ENCODE assay signal across 19 cellular contexts in the genomic region with DNA sequence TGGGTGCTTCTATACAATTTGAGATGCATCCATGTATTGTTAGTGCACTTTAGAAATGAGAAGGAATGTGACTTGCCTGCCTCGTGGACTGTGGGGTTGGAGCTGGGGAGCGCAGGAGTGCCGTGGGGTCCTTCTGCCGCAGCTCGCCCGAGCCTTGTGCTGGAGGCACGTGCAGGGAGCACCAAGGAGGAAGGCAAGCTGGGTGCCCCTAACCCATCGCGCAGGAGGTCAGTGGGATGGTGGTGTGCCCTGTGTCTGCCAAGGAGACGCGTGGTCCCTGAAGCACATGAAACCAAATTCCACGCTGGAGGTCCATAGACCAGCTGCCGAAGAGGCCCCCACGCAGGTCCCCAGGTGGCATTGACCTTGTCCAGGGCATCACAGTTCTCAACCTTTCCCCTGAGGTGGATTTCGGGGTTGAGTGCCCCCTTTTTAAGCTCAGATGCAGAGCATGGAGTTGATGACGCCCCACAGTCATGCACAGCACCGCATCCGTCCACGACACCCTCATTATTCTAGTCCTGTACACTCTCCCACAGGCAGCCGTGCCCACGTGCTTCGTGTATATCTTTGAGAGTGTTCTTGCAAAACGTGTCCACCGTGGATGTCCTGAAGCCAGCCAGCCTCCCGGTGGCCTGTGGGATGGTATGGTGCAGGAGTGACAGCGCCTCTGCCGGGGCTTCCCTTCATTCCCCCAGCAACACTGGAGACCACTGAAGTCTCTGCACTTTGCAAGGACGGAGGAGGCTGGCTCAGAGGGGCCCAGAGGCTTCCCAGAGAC. TPM values are rescaled to one million over a fixed set of nuclear protein-coding genes. Genes with fewer than 3 reads are reported as not detected.
DNase-seq lines count a peak whose midpoint lies in the region; ATAC-seq, FAIRE-seq and TF ChIP-seq lines count a peak whose summit lies in the region.
"Had no signal": no experiment of that assay in that cellular context is flagged by ENCODE, and none has a peak within 500 bp of the region (broad histone marks: within the 10 kb centered on the region; RNA-seq: fewer than 3 reads in every experiment).

No MANE protein-coding gene starts in this region.

- in situ Hi-C loops in K562 (cut with MboI): no loop called here

- TF ChIP-seq POLR2A in K562 (conservative IDR thresholded peaks at IDR 0.05) (no peak), testis (IDR thresholded peaks at IDR 0.05) (no peak)

- no peak for TF ChIP-seq RAD21 in K562 (CRISPR knock-in tag; conservative IDR thresholded peaks at IDR 0.05 in 1 of 2, IDR thresholded peaks at IDR 0.05 in 1 of 2)

- peak; percentile 49 for ATAC-seq in K562
- no peak for ATAC-seq in CD4-positive, alpha-beta T cell (ENCODE audit: poor library complexity)
- ATAC-seq: HCT116 had no signal

- intact Hi-C loops in K562 (cut with micrococcal nuclease) (no loop called here), testis (cut with DNase I; ENCODE audit: low total_unique reads) (no loop called here)
- intact Hi-C loops in CD4-positive, alpha-beta T cell (cut with DNase I, micrococcal nuclease): no loop called here

- no peaks in the 10 kb centered on the region for H3K4me1 Mint-ChIP-seq in CD4-positive, alpha-beta T cell (ENCODE audit: low read depth)
- peaks cover 3% of the 10 kb centered on the region for H3K4me1 Mint-ChIP-seq in activated T-cell treated with anti-CD3 and anti-CD28 coated beads, Interleukin-2, amount 50 U/mL, for 24 hours (ENCODE audit: low read depth)

- no peak for TF ChIP-seq EP300 in K562 (IDR thresholded peaks at IDR 0.05; ENCODE audit: low read length)

- peak overlapping the region; percentile 58 for H4K91ac ChIP-seq in mesenchymal stem cell (ENCODE audit: low read length)

- H3K4me3 ChIP-seq in K562 (no peak overlapping the region), mesenchymal stem cell (ENCODE audit: insufficient read depth in 1 of 2, low read depth in 1 of 2, low read length in 2 of 2) (no peak overlapping the region), osteoblast (ENCODE audit: insufficient read depth, low read length) (no peak overlapping the region), testis (no peak overlapping the region)

- no peak overlapping the region for H3K23ac ChIP-seq in mesenchymal stem cell (ENCODE audit: low read length in 2 of 2)

- FAIRE-seq in K562 (lab: Jason Lieb, UNC): no peak
- FAIRE-seq: D721Med, G401.6, GM12892, H54 had no signal

- no peaks in the 10 kb centered on the region for H3K9me3 Mint-ChIP-seq in CD4-positive, alpha-beta T cell
- no peaks in the 10 kb centered on the region for H3K9me3 Mint-ChIP-seq in activated T-cell treated with anti-CD3 and anti-CD28 coated beads, Interleukin-2, amount 50 U/mL, for 24 hours

- BruUV-seq in K562 (replicated peaks; lab: Mats Ljungman, UMichigan): no TSS peak

- H2BK12ac ChIP-seq in mesenchymal stem cell (ENCODE audit: low read length in 2 of 2): no peak overlapping the region

- H3K4me2 ChIP-seq in K562 (ENCODE audit: insufficient read depth, low read length) (no peak overlapping the region), mesenchymal stem cell (ENCODE audit: low read length, poor library complexity, severe bottlenecking) (no peak overlapping the region), osteoblast (ENCODE audit: insufficient read depth, low read length) (no peak overlapping the region)

- H3K36me3 ChIP-seq in K562 (ENCODE audit: control insufficient read depth, insufficient read depth, low read length): no peaks in the 10 kb centered on the region
- no peaks in the 10 kb centered on the region for H3K36me3 ChIP-seq in mesenchymal stem cell (ENCODE audit: control insufficient read depth in 1 of 2, insufficient read depth in 2 of 2, low read depth in 1 of 2, low read length in 2 of 2)
- H3K36me3 ChIP-seq in osteoblast (ENCODE audit: insufficient read depth, low read length): no peaks in the 10 kb centered on the region
- H3K36me3 ChIP-seq in testis (ENCODE audit: low read depth, missing control alignments): no peaks in the 10 kb centered on the region

- CTCF ChIA-PET in K562 (lab: Yijun Ruan, JAX; ENCODE audit: low intra/inter-chr PET ratio): no interaction called here
- CTCF ChIA-PET in CD4-positive, alpha-beta T cell (lab: Charles Lee): no interaction called here

- no peaks in the 10 kb centered on the region for H3K27me3 Mint-ChIP-seq in CD4-positive, alpha-beta T cell
- peaks cover 11% of the 10 kb centered on the region for H3K27me3 Mint-ChIP-seq in activated T-cell treated with anti-CD3 and anti-CD28 coated beads, Interleukin-2, amount 50 U/mL, for 24 hours

- no peak overlapping the region for H3K27ac Mint-ChIP-seq in CD4-positive, alpha-beta T cell
- H3K27ac Mint-ChIP-seq in activated T-cell treated with anti-CD3 and anti-CD28 coated beads, Interleukin-2, amount 50 U/mL, for 24 hours: no peak overlapping the region
- H3K27ac Mint-ChIP-seq: CD4-positive, alpha-beta memory T cell had no signal

- no peak overlapping the region for H3K4me3 Mint-ChIP-seq in CD4-positive, alpha-beta T cell
- no peak overlapping the region for H3K4me3 Mint-ChIP-seq in activated T-cell treated with anti-CD3 and anti-CD28 coated beads, Interleukin-2, amount 50 U/mL, for 24 hours
- H3K4me3 Mint-ChIP-seq: CD4-positive, alpha-beta memory T cell had no signal

- H3K36me3 Mint-ChIP-seq in CD4-positive, alpha-beta T cell (ENCODE audit: low read depth): no peaks in the 10 kb centered on the region
- H3K36me3 Mint-ChIP-seq in activated T-cell treated with anti-CD3 and anti-CD28 coated beads, Interleukin-2, amount 50 U/mL, for 24 hours (ENCODE audit: low read depth): no peaks in the 10 kb centered on the region
- H3K36me3 Mint-ChIP-seq: CD4-positive, alpha-beta memory T cell had no signal

- POLR2A ChIA-PET in K562 (lab: Yijun Ruan, JAX): no interaction called here
- POLR2A ChIA-PET in CD4-positive, alpha-beta T cell (lab: Charles Lee): no interaction called here

- no peaks in the 10 kb centered on the region for H3K79me1 ChIP-seq in mesenchymal stem cell (replicated peaks; ENCODE audit: low read length, poor library complexity, severe bottlenecking)

- H4K8ac ChIP-seq in mesenchymal stem cell (ENCODE audit: low read length): no peak overlapping the region

- peak; percentile 24 for DNase-seq in D341Med (ENCODE audit: low spot score)
- DNase-seq in K562 (ENCODE audit: extremely low read depth in 1 of 4, low spot score in 3 of 4): peak in 1 of 4 experiments; percentile 5
- DNase-seq in mesenchymal stem cell: no peak
- peak; percentile 75 for DNase-seq in osteoblast (ENCODE audit: insufficient read length, low spot score, missing footprints)
- no peak for DNase-seq in testis
- no peak for DNase-seq in CD4-positive, alpha-beta T cell
- no peak for DNase-seq in activated T-cell treated with anti-CD3 and anti-CD28 coated beads, Interleukin-2, amount 50 U/mL, for 24 hours
- DNase-seq: ACHN; CD4-positive, alpha-beta memory T cell; DMS153; DMS79 treated with DMSO at 0.1 percent for 48 hours; EL had no signal

- H3K27ac ChIP-seq in K562 (ENCODE audit: extremely low read depth, low read depth, low read length) (no peak overlapping the region), mesenchymal stem cell (ENCODE audit: low read length, poor library complexity, severe bottlenecking) (no peak overlapping the region), osteoblast (ENCODE audit: low read depth, low read length) (no peak overlapping the region), testis (no peak overlapping the region)
- H3K27ac ChIP-seq in CD4-positive, alpha-beta T cell (ENCODE audit: low read depth, low read length): no peak overlapping the region

- H3K79me2 ChIP-seq in K562 (ENCODE audit: control insufficient read depth, insufficient read depth, low read length) (no peaks in the 10 kb centered on the region), osteoblast (ENCODE audit: insufficient read depth, low read length) (no peaks in the 10 kb centered on the region)

- TF ChIP-seq CTCF in K562 (IDR thresholded peaks at IDR 0.05 in 2 of 3, conservative IDR thresholded peaks at IDR 0.05 in 1 of 3; ENCODE audit: insufficient read depth in 2 of 3, low read depth in 1 of 3, low read length in 3 of 3): 0 out of 6 replicates have a peak, but pooled peaks of 1 of the 3 experiments have one; percentile 9
- no peak for TF ChIP-seq CTCF in osteoblast (IDR thresholded peaks at IDR 0.05; ENCODE audit: extremely low read depth, low read depth, low read length)
- TF ChIP-seq CTCF in testis (IDR thresholded peaks at IDR 0.05): no peak
- no peak for TF ChIP-seq CTCF in CD4-positive, alpha-beta T cell (IDR thresholded peaks at IDR 0.05)

- no peaks in the 10 kb centered on the region for H3K9me1 ChIP-seq in K562 (ENCODE audit: control insufficient read depth, insufficient read depth, low read length)

- no peak overlapping the region for H3K4ac ChIP-seq in mesenchymal stem cell (ENCODE audit: low read depth in 1 of 2, low read length in 2 of 2)

- H2AFZ ChIP-seq in K562 (ENCODE audit: low read depth, low read length): no peak overlapping the region
- no peak overlapping the region for H2AFZ ChIP-seq in mesenchymal stem cell (ENCODE audit: low read depth, low read length)
- no peak overlapping the region for H2AFZ ChIP-seq in osteoblast (ENCODE audit: low read length)

- H3K4me1 ChIP-seq in K562 (replicated peaks in 1 of 2; ENCODE audit: control insufficient read depth in 2 of 2, insufficient read depth in 2 of 2, low read length in 2 of 2): peaks cover 0 to 23% of the 10 kb centered on the region in 2 experiments; a peak in 4 of 5 replicates
- peaks cover 3% of the 10 kb centered on the region for H3K4me1 ChIP-seq in mesenchymal stem cell (ENCODE audit: control insufficient read depth, insufficient read depth, low read depth, low read length)
- peaks cover 2% of the 10 kb centered on the region for H3K4me1 ChIP-seq in osteoblast (ENCODE audit: insufficient read depth, low read length)
- H3K4me1 ChIP-seq in testis: peaks cover 5% of the 10 kb centered on the region

- H3K9ac ChIP-seq in K562 (ENCODE audit: insufficient read depth in 1 of 2, low read depth in 2 of 2, low read length in 2 of 2) (no peak overlapping the region; a peak in 1 of 4 replicates), mesenchymal stem cell (ENCODE audit: low read length) (no peak overlapping the region)

- no peak overlapping the region for H2BK15ac ChIP-seq in mesenchymal stem cell (ENCODE audit: low read depth, poor library complexity, severe bottlenecking)

- H3K9me3 ChIP-seq in K562 (replicated peaks; ENCODE audit: control insufficient read depth, insufficient read depth, low read depth, low read length) (no peaks in the 10 kb centered on the region), mesenchymal stem cell (ENCODE audit: control insufficient read depth, low read length) (no peaks in the 10 kb centered on the region), osteoblast (ENCODE audit: low read depth, low read length) (no peaks in the 10 kb centered on the region), testis (no peaks in the 10 kb centered on the region)
- no peaks in the 10 kb centered on the region for H3K9me3 ChIP-seq in CD4-positive, alpha-beta T cell (ENCODE audit: control insufficient read depth, low read length)

- H3K14ac ChIP-seq in mesenchymal stem cell (ENCODE audit: low read length in 2 of 2): no peak overlapping the region

- H3K27me3 ChIP-seq in K562 (ENCODE audit: control insufficient read depth in 2 of 2, insufficient read depth in 2 of 2, low read length in 2 of 2): peaks cover 52 to 74% of the 10 kb centered on the region in 2 experiments
- peaks cover 19 to 37% of the 10 kb centered on the region in 2 experiments for H3K27me3 ChIP-seq in mesenchymal stem cell (ENCODE audit: control insufficient read depth in 1 of 2, insufficient read depth in 1 of 2, low read length in 2 of 2)
- H3K27me3 ChIP-seq in osteoblast (ENCODE audit: insufficient read depth, low read length): peaks cover 17% of the 10 kb centered on the region
- H3K27me3 ChIP-seq in testis: no peaks in the 10 kb centered on the region
- H3K27me3 ChIP-seq in CD4-positive, alpha-beta T cell (ENCODE audit: control insufficient read depth, insufficient read depth, low read length): no peaks in the 10 kb centered on the region

- no peak overlapping the region for H2BK120ac ChIP-seq in mesenchymal stem cell (ENCODE audit: low read depth, low read length)

- H4K20me1 ChIP-seq in K562 (replicated peaks; ENCODE audit: control insufficient read depth, insufficient read depth, low read length) (0 out of 2 replicates have a peak, but pooled peaks cover 9% of the 10 kb centered on the region), osteoblast (ENCODE audit: insufficient read depth, low read length) (no peaks in the 10 kb centered on the region)

- H2AK5ac ChIP-seq in mesenchymal stem cell (ENCODE audit: low read length, severe bottlenecking): no peak overlapping the region

- WGBS in K562 (ENCODE audit: insufficient coverage, low coverage, missing lambda C conversion rate): 22% methylated on average over 28 of the region's 28 CpGs
- WGBS in mesenchymal stem cell: 85% methylated on average over 28 of the region's 28 CpGs
- 87 to 88% methylated on average over 28 of the region's 28 CpGs for WGBS in testis, 2 donors

- H2BK5ac ChIP-seq in mesenchymal stem cell (ENCODE audit: low read depth, low read length, poor library complexity, severe bottlenecking): no peak overlapping the region

- no peak overlapping the region for H3K18ac ChIP-seq in mesenchymal stem cell (ENCODE audit: low read depth in 1 of 2, low read length in 2 of 2)

RNA-seq across cellular contexts. Expression of a gene that starts 35.5 kb away (rescaled TPM):
- not detected in 2 replicates for total RNA-seq in K562 (2011; cell fraction: chromatin; rRNA removed; ENCODE audit: low replicate concordance)
- total RNA-seq in K562 (2011; cell fraction: nucleolus; rRNA removed): not detected in 2 replicates
- not detected in 2 replicates for total RNA-seq in K562 (2011; cell fraction: nucleoplasm; rRNA removed)
- total RNA-seq in K562 (2014; rRNA removed): not detected in 2 replicates
- not detected in 2 replicates for total RNA-seq in K562 (2014; rRNA removed; fragmentation: Illumina TruSeq; extraction: Trizol)
- total RNA-seq in K562 (2015; rRNA removed; fragmentation: Illumina TruSeq; extraction: Trizol): not detected in 2 replicates
- not detected in 2 replicates for total RNA-seq in K562 (2021)
- polyA plus RNA-seq in K562 (2011; rRNA removed): not detected in 2 replicates
- not detected in 2 replicates for polyA plus RNA-seq in K562 (2011; cell fraction: cytosol; rRNA removed)
- not detected in 2 replicates for polyA plus RNA-seq in K562 (2011; cell fraction: nucleus; rRNA removed)
- not detected in 2 replicates for polyA plus RNA-seq in K562 (2012)
- polyA plus RNA-seq in K562 (2014; fragmentation: Illumina TruSeq; extraction: Trizol): not detected in 2 replicates
- not detected for polyA plus RNA-seq in K562 (2014; fragmentation: Nextera tagmentation; extraction: Ambion mirVana)
- not detected in 2 replicates for polyA plus RNA-seq in K562 (2014; rRNA removed)
- polyA minus RNA-seq in K562 (2011; rRNA and poly(A)+ RNA removed): not detected in 2 replicates
- not detected in 2 replicates for polyA minus RNA-seq in K562 (2011; cell fraction: cytosol; rRNA and poly(A)+ RNA removed)
- polyA minus RNA-seq in K562 (2011; cell fraction: nucleus; rRNA and poly(A)+ RNA removed): not detected in 2 replicates
- not detected for polyA plus RNA-seq in mesenchymal stem cell (2013, experiment 1 of 2)
- polyA plus RNA-seq in mesenchymal stem cell (2013, experiment 2 of 2): not detected
- total RNA-seq in osteoblast: not detected in 2 replicates
- total RNA-seq in testis: 10 to 100 TPM; 45.4 to 60.9 TPM
- 148 TPM for polyA plus RNA-seq in testis (ENCODE audit: insufficient read depth, low read depth, low replicate concordance)
- total RNA-seq in CD4-positive, alpha-beta T cell: not detected
- total RNA-seq: A172; CD4-positive, alpha-beta memory T cell; HT-29 had no signal
- polyA plus RNA-seq: CD4-positive, alpha-beta memory T cell had no signal

RNA-seq across cellular contexts. Expression of a gene that starts 35.5 kb away (rescaled TPM):
- total RNA-seq in K562 (2011; cell fraction: chromatin; rRNA removed; ENCODE audit: low replicate concordance): not detected in 2 replicates
- not detected in 2 replicates for total RNA-seq in K562 (2011; cell fraction: nucleolus; rRNA removed)
- total RNA-seq in K562 (2011; cell fraction: nucleoplasm; rRNA removed): not detected in 2 replicates
- not detected in 2 replicates for total RNA-seq in K562 (2014; rRNA removed)
- not detected in 2 replicates for total RNA-seq in K562 (2014; rRNA removed; fragmentation: Illumina TruSeq; extraction: Trizol)
- total RNA-seq in K562 (2015; rRNA removed; fragmentation: Illumina TruSeq; extraction: Trizol): not detected in 2 replicates
- 0.11 TPM in 1 of 2 replicates, not detected in the other for total RNA-seq in K562 (2021)
- polyA plus RNA-seq in K562 (2011; rRNA removed): not detected in 2 replicates
- polyA plus RNA-seq in K562 (2011; cell fraction: cytosol; rRNA removed): not detected in 2 replicates
- not detected in 2 replicates for polyA plus RNA-seq in K562 (2011; cell fraction: nucleus; rRNA removed)
- 0.04 TPM in 1 of 2 replicates, not detected in the other for polyA plus RNA-seq in K562 (2012)
- not detected in 2 replicates for polyA plus RNA-seq in K562 (2014; fragmentation: Illumina TruSeq; extraction: Trizol)
- polyA plus RNA-seq in K562 (2014; fragmentation: Nextera tagmentation; extraction: Ambion mirVana): not detected
- not detected in 2 replicates for polyA plus RNA-seq in K562 (2014; rRNA removed)
- not detected in 2 replicates for polyA minus RNA-seq in K562 (2011; rRNA and poly(A)+ RNA removed)
- polyA minus RNA-seq in K562 (2011; cell fraction: cytosol; rRNA and poly(A)+ RNA removed): not detected in 2 replicates
- not detected in 2 replicates for polyA minus RNA-seq in K562 (2011; cell fraction: nucleus; rRNA and poly(A)+ RNA removed)
- not detected for polyA plus RNA-seq in mesenchymal stem cell (2013, experiment 1 of 2)
- not detected for polyA plus RNA-seq in mesenchymal stem cell (2013, experiment 2 of 2)
- total RNA-seq in osteoblast: not detected in 2 replicates
- total RNA-seq in testis: 10 to 100 TPM; 13.5 to 16.3 TPM
- 10.8 TPM for polyA plus RNA-seq in testis (ENCODE audit: insufficient read depth, low read depth, low replicate concordance)
- total RNA-seq in CD4-positive, alpha-beta T cell: under 1 TPM in 1 of 2 experiments, not detected in 1; 0.17 TPM
- total RNA-seq: A172; CD4-positive, alpha-beta memory T cell; HT-29 had no signal
- polyA plus RNA-seq: CD4-positive, alpha-beta memory T cell had no signal

RNA-seq across cellular contexts. Expression of a gene that starts 54.8 kb away (rescaled TPM):
- total RNA-seq in K562 (2011; cell fraction: chromatin; rRNA removed; ENCODE audit: low replicate concordance): 82.1 and 174 TPM in 2 replicates
- total RNA-seq in K562 (2011; cell fraction: nucleolus; rRNA removed): 125 and 145 TPM in 2 replicates
- 95.5 and 104 TPM in 2 replicates for total RNA-seq in K562 (2011; cell fraction: nucleoplasm; rRNA removed)
- total RNA-seq in K562 (2014; rRNA removed) (96.9 and 111 TPM in 2 replicates), K562 (2014; rRNA removed; fragmentation: Illumina TruSeq; extraction: Trizol) (16.5 and 20.8 TPM in 2 replicates), K562 (2015; rRNA removed; fragmentation: Illumina TruSeq; extraction: Trizol) (48.1 and 48.7 TPM in 2 replicates), K562 (2021) (108 and 115 TPM in 2 replicates), osteoblast (17.0 and 17.1 TPM in 2 replicates), testis (10 to 100 TPM; 44.3 to 53.9 TPM)
- polyA plus RNA-seq in K562 (2011; rRNA removed) (36.5 and 46.5 TPM in 2 replicates), K562 (2014; fragmentation: Illumina TruSeq; extraction: Trizol) (43.0 and 65.5 TPM in 2 replicates), K562 (2014; fragmentation: Nextera tagmentation; extraction: Ambion mirVana) (10 to 100 TPM in 1 of 2 experiments, 1 to 10 TPM in 1; 4.7 to 14.9 TPM), K562 (2014; rRNA removed) (81.3 and 83.9 TPM in 2 replicates), testis (ENCODE audit: insufficient read depth, low read depth, low replicate concordance) (36.9 TPM)
- 42.9 and 123 TPM in 2 replicates for polyA plus RNA-seq in K562 (2011; cell fraction: cytosol; rRNA removed)
- polyA plus RNA-seq in K562 (2011; cell fraction: nucleus; rRNA removed): 130 and 194 TPM in 2 replicates
- polyA plus RNA-seq in K562 (2012): 67.9 and 95.0 TPM in 2 replicates
- polyA minus RNA-seq in K562 (2011; rRNA and poly(A)+ RNA removed): 16.3 and 26.7 TPM in 2 replicates
- polyA minus RNA-seq in K562 (2011; cell fraction: cytosol; rRNA and poly(A)+ RNA removed): 28.5 and 41.4 TPM in 2 replicates
- 34.4 and 42.5 TPM in 2 replicates for polyA minus RNA-seq in K562 (2011; cell fraction: nucleus; rRNA and poly(A)+ RNA removed)
- 11.3 TPM for polyA plus RNA-seq in mesenchymal stem cell (2013, experiment 1 of 2)
- 10.9 TPM for polyA plus RNA-seq in mesenchymal stem cell (2013, experiment 2 of 2)
- 10 to 100 TPM; 31.2 to 32.6 TPM for total RNA-seq in CD4-positive, alpha-beta T cell

Comparison
In these comparisons a context has a peak if more than half of its experiments do, and no peak if none do; other contexts are left out.
1. DNase-seq: peak in D341Med (single experiment) and osteoblast (single experiment); none in mesenchymal stem cell (single experiment), testis (single experiment), CD4-positive, alpha-beta T cell (0 of 10) and activated T-cell treated with anti-CD3 and anti-CD28 coated beads, Interleukin-2, amount 50 U/mL, for 24 hours (single experiment).
2. RNA of a gene that starts 35.5 kb away (total RNA-seq): 45.4 to 60.9 TPM in testis; not detected in CD4-positive, alpha-beta T cell, not detected in K562 and not detected in osteoblast; every median in the first group is over 10 times any median in the second.
3. RNA of a gene that starts 35.5 kb away (total RNA-seq): 13.5 to 16.3 TPM in testis; 0.17 TPM in CD4-positive, alpha-beta T cell, 0.11 TPM in K562 and not detected in osteoblast; every median in the first group is over 10 times any median in the second.